In the genomic region with DNA sequence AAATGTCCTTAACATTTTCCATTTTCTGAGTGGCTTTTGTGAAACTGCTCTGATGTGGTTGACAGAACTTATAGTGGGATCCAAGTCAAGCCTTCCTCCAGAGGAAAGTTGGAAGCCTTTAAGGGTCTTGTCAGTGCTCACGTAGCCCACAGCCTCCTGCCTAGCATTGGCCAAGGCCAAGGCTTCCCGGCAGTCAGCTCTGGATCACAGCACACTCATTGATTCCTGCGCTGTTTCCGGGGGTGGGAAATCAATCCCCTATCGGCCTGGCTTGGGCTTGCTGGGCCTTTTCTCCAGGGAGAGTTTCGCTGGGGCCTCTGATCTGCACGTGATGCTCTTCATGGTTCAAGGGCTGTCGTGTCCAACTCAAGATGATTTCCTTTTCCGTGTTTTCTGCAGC, we compare ENCODE assay signal across 21 cellular contexts.
DNase-seq lines count a peak whose midpoint lies in the region; ATAC-seq and TF ChIP-seq lines count a peak whose summit lies in the region.
"Had no signal": no experiment of that assay in that cellular context is flagged by ENCODE, and none has a peak within 500 bp of the region (broad histone marks: within the 10 kb centered on the region; RNA-seq: fewer than 3 reads in every experiment).

No MANE protein-coding gene starts in this region.

- H3K4me2 ChIP-seq in BLaER1 (peak overlapping the region; percentile 57), GM23338 (no peak overlapping the region)
- H3K4me2 ChIP-seq: SK-N-SH had no signal

- H4K20me1 ChIP-seq in BLaER1: peaks cover 15% of the 10 kb centered on the region; the same call in 1 of the 2 replicates
- no peaks in the 10 kb centered on the region for H4K20me1 ChIP-seq in GM23338 (replicated peaks; ENCODE audit: insufficient read depth)

- peak in 4 of 8 donors; percentile 25 to 49 (median 40) for ATAC-seq in heart right ventricle
- no peak for ATAC-seq in GM23338
- ATAC-seq: Panc1 had no signal

- H3K79me2 ChIP-seq in GM23338 (replicated peaks; ENCODE audit: insufficient read depth): no peaks in the 10 kb centered on the region

- no peak for DNase-seq in ascending aorta (ENCODE audit: low spot score in 2 of 2)
- DNase-seq in heart right ventricle: peak; percentile 14 to 29
- no peak for DNase-seq in sigmoid colon
- no peak for DNase-seq in stimulated activated CD4-positive, alpha-beta T cell treated with anti-CD3 and anti-CD28 coated beads, Interleukin-12 subunit alpha, Interleukin-12 subunit beta, amount 100 ng/mL, for 4 hours
- DNase-seq in GM23338 (ENCODE audit: low spot score): no peak
- DNase-seq in NCI-H1694 (lab: John Stamatoyannopoulos, UW): no peak
- DNase-seq: CD4-positive, alpha-beta T cell; COR-L47; DMS53; HCEC 1CT; IMR-90; KG1; MM.1S; NCI-H2081; NCI-H2227 treated with DMSO at 0.1 percent for 48 hours; NCI-H526 treated with DMSO at 0.1 percent for 48 hours; SIG-M5; SK-N-SH had no signal

- no peaks in the 10 kb centered on the region for H3F3A ChIP-seq in GM23338 (replicated peaks; ENCODE audit: low read depth)

- H2AFZ ChIP-seq in GM23338: no peak overlapping the region

- no peaks in the 10 kb centered on the region for H3K9me3 Mint-ChIP-seq in GM23338
- H3K9me3 Mint-ChIP-seq: CD4-positive, alpha-beta T cell had no signal

- no peak for TF ChIP-seq CTCF in ascending aorta (IDR thresholded peaks at IDR 0.05)
- no peak for TF ChIP-seq CTCF in heart right ventricle (IDR thresholded peaks at IDR 0.05)
- TF ChIP-seq CTCF in sigmoid colon (IDR thresholded peaks at IDR 0.05): no peak
- no peak for TF ChIP-seq CTCF in GM23338 (conservative IDR thresholded peaks at IDR 0.05; ENCODE audit: low read depth in 2 of 2)

- TF ChIP-seq POLR2A in sigmoid colon (IDR thresholded peaks at IDR 0.05): no peak

- no peak overlapping the region for H3K4me3 ChIP-seq in BLaER1
- H3K4me3 ChIP-seq in ascending aorta: no peak overlapping the region
- H3K4me3 ChIP-seq in heart right ventricle: no peak overlapping the region
- H3K4me3 ChIP-seq in sigmoid colon: no peak overlapping the region
- no peak overlapping the region for H3K4me3 ChIP-seq in GM23338

- H3K36me3 Mint-ChIP-seq in GM23338 (ENCODE audit: low read depth): no peaks in the 10 kb centered on the region

- no peaks in the 10 kb centered on the region for H3K9me2 ChIP-seq in GM23338 (ENCODE audit: insufficient read depth)
- H3K9me2 ChIP-seq: SK-N-SH had no signal

- no peak overlapping the region for H3K4me3 Mint-ChIP-seq in GM23338
- H3K4me3 Mint-ChIP-seq: CD4-positive, alpha-beta T cell had no signal

- H3K9ac ChIP-seq in BLaER1: no peak overlapping the region
- H3K9ac ChIP-seq: SK-N-SH had no signal

- peaks cover 100% of the 10 kb centered on the region for H3K27me3 ChIP-seq in BLaER1
- no peaks in the 10 kb centered on the region for H3K27me3 ChIP-seq in ascending aorta
- H3K27me3 ChIP-seq in heart right ventricle: peaks cover 0 to under 1% (median 0%) of the 10 kb centered on the region in 7 donors
- no peaks in the 10 kb centered on the region for H3K27me3 ChIP-seq in sigmoid colon
- H3K27me3 ChIP-seq in GM23338 (ENCODE audit: insufficient read depth): no peaks in the 10 kb centered on the region

- H3K4me1 Mint-ChIP-seq in GM23338: no peaks in the 10 kb centered on the region

- intact Hi-C loops in ascending aorta (cut with DNase I) (no loop called here), heart right ventricle (cut with DNase I) (no loop called here), sigmoid colon (cut with DNase I) (loop anchor here (5.0 kb wide), 1 partner anchor 66 kb away; no protein-coding TSS in a partner anchor)

- no peaks in the 10 kb centered on the region for H3K36me3 ChIP-seq in BLaER1
- no peaks in the 10 kb centered on the region for H3K36me3 ChIP-seq in ascending aorta
- no peaks in the 10 kb centered on the region for H3K36me3 ChIP-seq in heart right ventricle
- H3K36me3 ChIP-seq in sigmoid colon: no peaks in the 10 kb centered on the region
- no peaks in the 10 kb centered on the region for H3K36me3 ChIP-seq in GM23338 (ENCODE audit: insufficient read depth)

- peaks cover 1% of the 10 kb centered on the region for H3K27me3 Mint-ChIP-seq in GM23338 (ENCODE audit: insufficient read depth, low read depth, poor library complexity)
- H3K27me3 Mint-ChIP-seq: CD4-positive, alpha-beta T cell had no signal

- H3K9me3 ChIP-seq in BLaER1: 0 out of 2 replicates have a peak, but pooled peaks cover 3% of the 10 kb centered on the region
- no peaks in the 10 kb centered on the region for H3K9me3 ChIP-seq in ascending aorta
- no peaks in the 10 kb centered on the region for H3K9me3 ChIP-seq in heart right ventricle
- no peaks in the 10 kb centered on the region for H3K9me3 ChIP-seq in sigmoid colon
- H3K9me3 ChIP-seq: SK-N-SH had no signal

- H3K27ac Mint-ChIP-seq in GM23338: no peak overlapping the region
- H3K27ac Mint-ChIP-seq: CD4-positive, alpha-beta T cell had no signal

- TF ChIP-seq EP300 in sigmoid colon (IDR thresholded peaks at IDR 0.05): no peak

- H3K27ac ChIP-seq in BLaER1 (peak overlapping the region; percentile 53; the same call in 1 of the 2 replicates), ascending aorta (peak overlapping the region; percentile 82 to 88), heart right ventricle (peak overlapping the region in 5 of 10 donors; percentile 26 to 50 (median 37)), sigmoid colon (peak overlapping the region; percentile 35 to 87 (median 82)), GM23338 (ENCODE audit: low read depth) (no peak overlapping the region)
- H3K27ac ChIP-seq: RWPE1 had no signal

- WGBS in heart right ventricle, 2 donors: 74 to 75% methylated on average over 9 of the region's 9 CpGs
- 85 to 89% methylated on average over 9 of the region's 9 CpGs for WGBS in sigmoid colon, 2 donors

- peaks cover 80% of the 10 kb centered on the region for H3K4me1 ChIP-seq in BLaER1
- H3K4me1 ChIP-seq in ascending aorta: peaks cover 2 to 27% of the 10 kb centered on the region in 2 donors
- peaks cover 0 to 24% (median 9%) of the 10 kb centered on the region in 9 donors for H3K4me1 ChIP-seq in heart right ventricle
- peaks cover 0 to 40% (median 21%) of the 10 kb centered on the region in 4 donors for H3K4me1 ChIP-seq in sigmoid colon
- H3K4me1 ChIP-seq in GM23338 (ENCODE audit: insufficient read depth): no peaks in the 10 kb centered on the region

TF ChIP-seq in GM23338, 12 proteins besides CTCF, POLR2A, EP300 and RAD21 (continues in another document):
- TF ChIP-seq ETS1 (IDR thresholded peaks at IDR 0.05) (no peak), REST (IDR thresholded peaks at IDR 0.05; ENCODE audit: unreplicated experiment) (no peak), JUNB (IDR thresholded peaks at IDR 0.05; ENCODE audit: unreplicated experiment) (no peak), NANOG (IDR thresholded peaks at IDR 0.05; ENCODE audit: borderline replicate concordance) (no peak), CREB1 (CRISPR knock-in tag; IDR thresholded peaks at IDR 0.05; ENCODE audit: low read depth) (no peak), POLR2AphosphoS5 (IDR thresholded peaks at IDR 0.05; ENCODE audit: low read depth) (no peak)

Comparison
In these comparisons a context has a peak if more than half of its experiments do, and no peak if none do; other contexts are left out.
1. DNase-seq: peak in heart right ventricle (2 of 2); none in ascending aorta (0 of 2), sigmoid colon (single experiment), stimulated activated CD4-positive, alpha-beta T cell treated with anti-CD3 and anti-CD28 coated beads, Interleukin-12 subunit alpha, Interleukin-12 subunit beta, amount 100 ng/mL, for 4 hours (single experiment), GM23338 (single experiment) and NCI-H1694 (single experiment).